In the genomic region with DNA sequence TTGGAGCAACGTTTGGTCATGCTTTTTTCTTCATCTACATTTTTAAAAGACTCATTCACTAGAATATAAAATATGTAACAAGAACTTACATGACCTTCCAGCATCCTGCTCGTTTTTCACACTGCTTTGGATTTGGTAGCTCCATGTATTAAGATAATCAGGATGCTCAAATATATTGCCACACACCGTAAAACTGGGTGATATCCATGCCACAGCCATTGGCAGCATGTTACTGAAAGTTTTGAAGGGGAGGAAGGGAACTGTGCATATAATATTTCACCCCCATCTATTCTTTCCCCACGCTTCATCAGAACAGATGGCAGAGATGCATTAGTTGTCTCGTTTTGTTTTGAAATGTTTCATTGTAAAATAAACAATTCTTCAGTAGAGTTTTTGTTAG, we compare ENCODE assay signal across 23 cellular contexts.
DNase-seq lines count a peak whose midpoint lies in the region; FAIRE-seq and TF ChIP-seq lines count a peak whose summit lies in the region.
"Had no signal": no experiment of that assay in that cellular context is flagged by ENCODE, and none has a peak within 500 bp of the region (broad histone marks: within the 10 kb centered on the region; RNA-seq: fewer than 3 reads in every experiment).

No MANE protein-coding gene starts in this region.

- no peak for TF ChIP-seq POLR2A in GM12892 (IDR thresholded peaks at IDR 0.05; ENCODE audit: low read depth, low read length)

- DNase-seq in Ammon's horn (ENCODE audit: low spot score) (peak; percentile 18), LHCN-M2 (ENCODE audit: low read depth) (peak; percentile 21), fibroblast of gingiva (ENCODE audit: low read depth) (peak; percentile 91), myocyte (ENCODE audit: low read depth) (peak; percentile 4), GM12892 (ENCODE audit: insufficient read length) (no peak), NCI-H1436 (lab: John Stamatoyannopoulos, UW) (no peak), NCI-H1694 (lab: John Stamatoyannopoulos, UW) (no peak)
- DNase-seq: AML-193; BE2C; C1 segment of cervical spinal cord; CD4-positive, alpha-beta memory T cell; CD4-positive, CD25-positive, alpha-beta regulatory T cell; CD8-positive, alpha-beta memory T cell; COR-L47; DMS 273 treated with DMSO at 0.1 percent for 48 hours; DMS153; DMS53; DMS79; DND-41; GF-D8 had no signal

- FAIRE-seq in GM12892 (lab: Jason Lieb, UNC): no peak
- FAIRE-seq: G401.6, GM12891, GM18507 had no signal

Comparison
In these comparisons a context has a peak if more than half of its experiments do, and no peak if none do; other contexts are left out.
1. DNase-seq: peak in Ammon's horn (single experiment), LHCN-M2 (single experiment), fibroblast of gingiva (single experiment) and myocyte (single experiment); none in GM12892 (single experiment), NCI-H1436 (single experiment) and NCI-H1694 (single experiment).